In the genomic region with DNA sequence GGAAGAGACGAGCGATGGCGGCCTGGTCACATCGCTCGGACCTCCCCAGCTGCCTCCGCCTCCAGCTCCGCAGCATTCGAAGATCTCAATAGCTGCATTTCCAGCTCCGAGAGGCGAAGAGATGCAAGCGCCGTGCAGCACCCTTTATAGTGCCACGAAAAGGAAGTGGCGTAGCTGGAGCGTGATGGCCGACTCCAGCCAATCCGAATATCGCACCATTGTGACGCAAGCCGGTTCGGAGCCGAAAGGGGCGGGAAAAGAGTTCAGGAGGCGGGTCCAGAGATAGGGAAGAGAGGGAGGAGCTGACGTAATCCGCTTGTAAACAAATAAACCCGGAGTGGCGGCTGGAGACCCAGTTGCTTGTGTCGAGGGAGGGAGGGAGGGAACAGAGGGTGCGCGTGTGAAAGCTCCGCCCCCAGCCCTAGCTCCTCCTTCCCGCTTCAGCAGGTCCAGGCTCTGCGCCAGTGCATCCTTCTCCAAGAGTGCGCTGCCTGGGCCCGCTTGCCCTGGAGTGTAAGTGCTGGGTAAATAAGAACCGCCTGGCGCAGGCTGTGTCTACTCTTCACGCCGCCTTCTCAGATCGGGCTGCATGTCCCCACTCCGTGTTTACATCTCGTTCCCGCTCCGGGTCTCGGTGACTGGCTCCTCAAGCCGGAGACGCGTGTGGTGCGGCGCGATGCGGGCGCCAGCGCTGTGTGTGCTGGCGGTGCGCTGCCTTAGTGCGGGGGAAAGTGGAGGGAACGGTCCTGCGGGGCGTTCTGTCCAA, we compare ENCODE assay signal across 1 cellular context.
A peak's percentile ranks its signal among the peaks of the same experiment; 100 is the strongest.
TF ChIP-seq lines count a peak whose summit lies in the region.

A gene with protein sequence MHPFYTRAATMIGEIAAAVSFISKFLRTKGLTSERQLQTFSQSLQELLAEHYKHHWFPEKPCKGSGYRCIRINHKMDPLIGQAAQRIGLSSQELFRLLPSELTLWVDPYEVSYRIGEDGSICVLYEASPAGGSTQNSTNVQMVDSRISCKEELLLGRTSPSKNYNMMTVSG (minus strand): TSS at position 116 of the 766 bp plus-strand sequence. CDS start 311 bp downstream, outside the sequence.

TF ChIP-seq in HepG2, 621 proteins besides CTCF, POLR2A, EP300 and RAD21 (continued from another document and continues in another):
- TF ChIP-seq, protein P1, sequence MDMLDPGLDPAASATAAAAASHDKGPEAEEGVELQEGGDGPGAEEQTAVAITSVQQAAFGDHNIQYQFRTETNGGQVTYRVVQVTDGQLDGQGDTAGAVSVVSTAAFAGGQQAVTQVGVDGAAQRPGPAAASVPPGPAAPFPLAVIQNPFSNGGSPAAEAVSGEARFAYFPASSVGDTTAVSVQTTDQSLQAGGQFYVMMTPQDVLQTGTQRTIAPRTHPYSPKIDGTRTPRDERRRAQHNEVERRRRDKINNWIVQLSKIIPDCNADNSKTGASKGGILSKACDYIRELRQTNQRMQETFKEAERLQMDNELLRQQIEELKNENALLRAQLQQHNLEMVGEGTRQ (IDR thresholded peaks at IDR 0.05; ENCODE audit: low read depth, low read length): 0 out of 2 replicates have a peak, but pooled peaks have one; percentile 18
- TF ChIP-seq, protein P1 (CRISPR knock-in tag; IDR thresholded peaks at IDR 0.05; ENCODE audit: borderline replicate concordance): no peak
- TF ChIP-seq TP53 (CRISPR knock-in tag; conservative IDR thresholded peaks at IDR 0.05): no peak
- 0 out of 2 replicates have a peak, but pooled peaks have one; percentile 25 for TF ChIP-seq ZFP90 (CRISPR knock-in tag; IDR thresholded peaks at IDR 0.05; ENCODE audit: borderline replicate concordance)
- 0 out of 2 replicates have a peak, but pooled peaks have one; percentile 37 for TF ChIP-seq ZMYM3 (CRISPR knock-in tag; IDR thresholded peaks at IDR 0.05)
- TF ChIP-seq, protein P2, sequence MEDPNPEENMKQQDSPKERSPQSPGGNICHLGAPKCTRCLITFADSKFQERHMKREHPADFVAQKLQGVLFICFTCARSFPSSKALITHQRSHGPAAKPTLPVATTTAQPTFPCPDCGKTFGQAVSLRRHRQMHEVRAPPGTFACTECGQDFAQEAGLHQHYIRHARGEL (CRISPR knock-in tag; IDR thresholded peaks at IDR 0.05): no peak
- TF ChIP-seq FOXA3 (CRISPR knock-in tag; IDR thresholded peaks at IDR 0.05): peak; percentile 73
- peak; percentile 61; the same call in 1 of the 2 replicates for TF ChIP-seq ZNF331 (CRISPR knock-in tag; IDR thresholded peaks at IDR 0.05)
- TF ChIP-seq ZNF547 (CRISPR knock-in tag; IDR thresholded peaks at IDR 0.05): 0 out of 2 replicates have a peak, but pooled peaks have one; percentile 53
- TF ChIP-seq ZNF251 (CRISPR knock-in tag; IDR thresholded peaks at IDR 0.05): no peak
- TF ChIP-seq, protein P3, sequence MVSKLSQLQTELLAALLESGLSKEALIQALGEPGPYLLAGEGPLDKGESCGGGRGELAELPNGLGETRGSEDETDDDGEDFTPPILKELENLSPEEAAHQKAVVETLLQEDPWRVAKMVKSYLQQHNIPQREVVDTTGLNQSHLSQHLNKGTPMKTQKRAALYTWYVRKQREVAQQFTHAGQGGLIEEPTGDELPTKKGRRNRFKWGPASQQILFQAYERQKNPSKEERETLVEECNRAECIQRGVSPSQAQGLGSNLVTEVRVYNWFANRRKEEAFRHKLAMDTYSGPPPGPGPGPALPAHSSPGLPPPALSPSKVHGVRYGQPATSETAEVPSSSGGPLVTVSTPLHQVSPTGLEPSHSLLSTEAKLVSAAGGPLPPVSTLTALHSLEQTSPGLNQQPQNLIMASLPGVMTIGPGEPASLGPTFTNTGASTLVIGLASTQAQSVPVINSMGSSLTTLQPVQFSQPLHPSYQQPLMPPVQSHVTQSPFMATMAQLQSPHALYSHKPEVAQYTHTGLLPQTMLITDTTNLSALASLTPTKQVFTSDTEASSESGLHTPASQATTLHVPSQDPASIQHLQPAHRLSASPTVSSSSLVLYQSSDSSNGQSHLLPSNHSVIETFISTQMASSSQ (IDR thresholded peaks at IDR 0.05; ENCODE audit: low read depth): no peak
- TF ChIP-seq, protein P3 (CRISPR knock-in tag; IDR thresholded peaks at IDR 0.05; ENCODE audit: borderline replicate concordance): no peak
- TF ChIP-seq RBFOX2 (IDR thresholded peaks at IDR 0.05; ENCODE audit: low read depth, low read length): peak; percentile 78
- 0 out of 2 replicates have a peak, but pooled peaks have one; percentile 36 for TF ChIP-seq ZNF317 (CRISPR knock-in tag; IDR thresholded peaks at IDR 0.05)
- no peak for TF ChIP-seq ZNF850 (CRISPR knock-in tag; conservative IDR thresholded peaks at IDR 0.05)
- TF ChIP-seq, protein P4, sequence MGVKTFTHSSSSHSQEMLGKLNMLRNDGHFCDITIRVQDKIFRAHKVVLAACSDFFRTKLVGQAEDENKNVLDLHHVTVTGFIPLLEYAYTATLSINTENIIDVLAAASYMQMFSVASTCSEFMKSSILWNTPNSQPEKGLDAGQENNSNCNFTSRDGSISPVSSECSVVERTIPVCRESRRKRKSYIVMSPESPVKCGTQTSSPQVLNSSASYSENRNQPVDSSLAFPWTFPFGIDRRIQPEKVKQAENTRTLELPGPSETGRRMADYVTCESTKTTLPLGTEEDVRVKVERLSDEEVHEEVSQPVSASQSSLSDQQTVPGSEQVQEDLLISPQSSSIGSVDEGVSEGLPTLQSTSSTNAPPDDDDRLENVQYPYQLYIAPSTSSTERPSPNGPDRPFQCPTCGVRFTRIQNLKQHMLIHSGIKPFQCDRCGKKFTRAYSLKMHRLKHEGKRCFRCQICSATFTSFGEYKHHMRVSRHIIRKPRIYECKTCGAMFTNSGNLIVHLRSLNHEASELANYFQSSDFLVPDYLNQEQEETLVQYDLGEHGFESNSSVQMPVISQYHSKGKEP (CRISPR knock-in tag; IDR thresholded peaks at IDR 0.05): peak; percentile 78; the same call in 1 of the 2 replicates
- no peak for TF ChIP-seq NFE2L1 (CRISPR knock-in tag; IDR thresholded peaks at IDR 0.05; ENCODE audit: borderline replicate concordance)
- TF ChIP-seq ADNP (CRISPR knock-in tag; IDR thresholded peaks at IDR 0.05): no peak
- TF ChIP-seq ZNF747 (CRISPR knock-in tag; IDR thresholded peaks at IDR 0.05; ENCODE audit: borderline replicate concordance): 0 out of 2 replicates have a peak, but pooled peaks have one; percentile 11
- no peak for TF ChIP-seq ELF4 (CRISPR knock-in tag; IDR thresholded peaks at IDR 0.05; ENCODE audit: borderline replicate concordance)
- TF ChIP-seq ZNF674 (CRISPR knock-in tag; IDR thresholded peaks at IDR 0.05; ENCODE audit: low read depth): no peak; the same call in 1 of the 2 replicates
- TF ChIP-seq, protein P5, sequence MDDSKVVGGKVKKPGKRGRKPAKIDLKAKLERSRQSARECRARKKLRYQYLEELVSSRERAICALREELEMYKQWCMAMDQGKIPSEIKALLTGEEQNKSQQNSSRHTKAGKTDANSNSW (CRISPR knock-in tag; IDR thresholded peaks at IDR 0.05; ENCODE audit: borderline replicate concordance): no peak
- TF ChIP-seq ZNF878 (CRISPR knock-in tag; IDR thresholded peaks at IDR 0.05): peak; percentile 58; the same call in 1 of the 2 replicates
- no peak for TF ChIP-seq ZNF367 (CRISPR knock-in tag; IDR thresholded peaks at IDR 0.05; ENCODE audit: borderline replicate concordance)
- TF ChIP-seq, protein P6, sequence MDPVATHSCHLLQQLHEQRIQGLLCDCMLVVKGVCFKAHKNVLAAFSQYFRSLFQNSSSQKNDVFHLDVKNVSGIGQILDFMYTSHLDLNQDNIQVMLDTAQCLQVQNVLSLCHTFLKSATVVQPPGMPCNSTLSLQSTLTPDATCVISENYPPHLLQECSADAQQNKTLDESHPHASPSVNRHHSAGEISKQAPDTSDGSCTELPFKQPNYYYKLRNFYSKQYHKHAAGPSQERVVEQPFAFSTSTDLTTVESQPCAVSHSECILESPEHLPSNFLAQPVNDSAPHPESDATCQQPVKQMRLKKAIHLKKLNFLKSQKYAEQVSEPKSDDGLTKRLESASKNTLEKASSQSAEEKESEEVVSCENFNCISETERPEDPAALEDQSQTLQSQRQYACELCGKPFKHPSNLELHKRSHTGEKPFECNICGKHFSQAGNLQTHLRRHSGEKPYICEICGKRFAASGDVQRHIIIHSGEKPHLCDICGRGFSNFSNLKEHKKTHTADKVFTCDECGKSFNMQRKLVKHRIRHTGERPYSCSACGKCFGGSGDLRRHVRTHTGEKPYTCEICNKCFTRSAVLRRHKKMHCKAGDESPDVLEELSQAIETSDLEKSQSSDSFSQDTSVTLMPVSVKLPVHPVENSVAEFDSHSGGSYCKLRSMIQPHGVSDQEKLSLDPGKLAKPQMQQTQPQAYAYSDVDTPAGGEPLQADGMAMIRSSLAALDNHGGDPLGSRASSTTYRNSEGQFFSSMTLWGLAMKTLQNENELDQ (CRISPR knock-in tag; IDR thresholded peaks at IDR 0.05; ENCODE audit: borderline replicate concordance): peak; percentile 72; the same call in 1 of the 2 replicates
- TF ChIP-seq TAF15 (IDR thresholded peaks at IDR 0.05; ENCODE audit: low read depth, low read length, poor library complexity, severe bottlenecking): no peak
- TF ChIP-seq ZNF761 (CRISPR knock-in tag; conservative IDR thresholded peaks at IDR 0.05): no peak
- TF ChIP-seq ATF7-NPFF (CRISPR knock-in tag; IDR thresholded peaks at IDR 0.05; ENCODE audit: low read depth): peak; percentile 52; the same call in 1 of the 2 replicates
- TF ChIP-seq, protein P7, sequence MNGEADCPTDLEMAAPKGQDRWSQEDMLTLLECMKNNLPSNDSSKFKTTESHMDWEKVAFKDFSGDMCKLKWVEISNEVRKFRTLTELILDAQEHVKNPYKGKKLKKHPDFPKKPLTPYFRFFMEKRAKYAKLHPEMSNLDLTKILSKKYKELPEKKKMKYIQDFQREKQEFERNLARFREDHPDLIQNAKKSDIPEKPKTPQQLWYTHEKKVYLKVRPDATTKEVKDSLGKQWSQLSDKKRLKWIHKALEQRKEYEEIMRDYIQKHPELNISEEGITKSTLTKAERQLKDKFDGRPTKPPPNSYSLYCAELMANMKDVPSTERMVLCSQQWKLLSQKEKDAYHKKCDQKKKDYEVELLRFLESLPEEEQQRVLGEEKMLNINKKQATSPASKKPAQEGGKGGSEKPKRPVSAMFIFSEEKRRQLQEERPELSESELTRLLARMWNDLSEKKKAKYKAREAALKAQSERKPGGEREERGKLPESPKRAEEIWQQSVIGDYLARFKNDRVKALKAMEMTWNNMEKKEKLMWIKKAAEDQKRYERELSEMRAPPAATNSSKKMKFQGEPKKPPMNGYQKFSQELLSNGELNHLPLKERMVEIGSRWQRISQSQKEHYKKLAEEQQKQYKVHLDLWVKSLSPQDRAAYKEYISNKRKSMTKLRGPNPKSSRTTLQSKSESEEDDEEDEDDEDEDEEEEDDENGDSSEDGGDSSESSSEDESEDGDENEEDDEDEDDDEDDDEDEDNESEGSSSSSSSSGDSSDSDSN (CRISPR knock-in tag; IDR thresholded peaks at IDR 0.05): peak; percentile 45
- TF ChIP-seq, protein P8, sequence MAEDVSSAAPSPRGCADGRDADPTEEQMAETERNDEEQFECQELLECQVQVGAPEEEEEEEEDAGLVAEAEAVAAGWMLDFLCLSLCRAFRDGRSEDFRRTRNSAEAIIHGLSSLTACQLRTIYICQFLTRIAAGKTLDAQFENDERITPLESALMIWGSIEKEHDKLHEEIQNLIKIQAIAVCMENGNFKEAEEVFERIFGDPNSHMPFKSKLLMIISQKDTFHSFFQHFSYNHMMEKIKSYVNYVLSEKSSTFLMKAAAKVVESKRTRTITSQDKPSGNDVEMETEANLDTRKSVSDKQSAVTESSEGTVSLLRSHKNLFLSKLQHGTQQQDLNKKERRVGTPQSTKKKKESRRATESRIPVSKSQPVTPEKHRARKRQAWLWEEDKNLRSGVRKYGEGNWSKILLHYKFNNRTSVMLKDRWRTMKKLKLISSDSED (CRISPR knock-in tag; IDR thresholded peaks at IDR 0.05): no peak
- no peak for TF ChIP-seq ZNF17 (CRISPR knock-in tag; IDR thresholded peaks at IDR 0.05)
- TF ChIP-seq SCMH1 (CRISPR knock-in tag; IDR thresholded peaks at IDR 0.05; ENCODE audit: borderline replicate concordance): no peak
- TF ChIP-seq, protein P9, sequence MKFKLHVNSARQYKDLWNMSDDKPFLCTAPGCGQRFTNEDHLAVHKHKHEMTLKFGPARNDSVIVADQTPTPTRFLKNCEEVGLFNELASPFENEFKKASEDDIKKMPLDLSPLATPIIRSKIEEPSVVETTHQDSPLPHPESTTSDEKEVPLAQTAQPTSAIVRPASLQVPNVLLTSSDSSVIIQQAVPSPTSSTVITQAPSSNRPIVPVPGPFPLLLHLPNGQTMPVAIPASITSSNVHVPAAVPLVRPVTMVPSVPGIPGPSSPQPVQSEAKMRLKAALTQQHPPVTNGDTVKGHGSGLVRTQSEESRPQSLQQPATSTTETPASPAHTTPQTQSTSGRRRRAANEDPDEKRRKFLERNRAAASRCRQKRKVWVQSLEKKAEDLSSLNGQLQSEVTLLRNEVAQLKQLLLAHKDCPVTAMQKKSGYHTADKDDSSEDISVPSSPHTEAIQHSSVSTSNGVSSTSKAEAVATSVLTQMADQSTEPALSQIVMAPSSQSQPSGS (CRISPR knock-in tag; IDR thresholded peaks at IDR 0.05): peak; percentile 82
- peak; percentile 78 for TF ChIP-seq FOXP1 (IDR thresholded peaks at IDR 0.05)
- TF ChIP-seq FOXP1 (CRISPR knock-in tag; IDR thresholded peaks at IDR 0.05): peak; percentile 61; the same call in 1 of the 2 replicates
- TF ChIP-seq, protein P10, sequence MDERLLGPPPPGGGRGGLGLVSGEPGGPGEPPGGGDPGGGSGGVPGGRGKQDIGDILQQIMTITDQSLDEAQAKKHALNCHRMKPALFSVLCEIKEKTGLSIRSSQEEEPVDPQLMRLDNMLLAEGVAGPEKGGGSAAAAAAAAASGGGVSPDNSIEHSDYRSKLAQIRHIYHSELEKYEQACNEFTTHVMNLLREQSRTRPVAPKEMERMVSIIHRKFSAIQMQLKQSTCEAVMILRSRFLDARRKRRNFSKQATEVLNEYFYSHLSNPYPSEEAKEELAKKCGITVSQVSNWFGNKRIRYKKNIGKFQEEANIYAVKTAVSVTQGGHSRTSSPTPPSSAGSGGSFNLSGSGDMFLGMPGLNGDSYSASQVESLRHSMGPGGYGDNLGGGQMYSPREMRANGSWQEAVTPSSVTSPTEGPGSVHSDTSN (CRISPR knock-in tag; IDR thresholded peaks at IDR 0.05): peak; percentile 25; the same call in 1 of the 2 replicates
- no peak for TF ChIP-seq ONECUT2 (CRISPR knock-in tag; IDR thresholded peaks at IDR 0.05)
- TF ChIP-seq STAG1 (CRISPR knock-in tag; IDR thresholded peaks at IDR 0.05): peak; percentile 43
- TF ChIP-seq YEATS4 (CRISPR knock-in tag; IDR thresholded peaks at IDR 0.05; ENCODE audit: borderline replicate concordance): 0 out of 2 replicates have a peak, but pooled peaks have one; percentile 35
- peak; percentile 66 for TF ChIP-seq ZMAT3 (CRISPR knock-in tag; conservative IDR thresholded peaks at IDR 0.05)
